In genomic region chr1:117794073-117794472, GRCh38 we compare ENCODE assay signal across 1 cellular context.
TF ChIP-seq lines count a peak whose summit lies in the region.

No MANE protein-coding gene starts in this region.

TF ChIP-seq in H1, 55 proteins besides CTCF, POLR2A, EP300 and RAD21:
- TF ChIP-seq NANOG (IDR thresholded peaks at IDR 0.05; ENCODE audit: insufficient read depth, low read depth, low read length, poor library complexity, severe bottlenecking) (no peak), EZH2 (IDR thresholded peaks at IDR 0.05; ENCODE audit: low read depth, low read length, severe bottlenecking) (no peak), SP2 (IDR thresholded peaks at IDR 0.05; ENCODE audit: low read length) (no peak), SAP30 (IDR thresholded peaks at IDR 0.05; ENCODE audit: insufficient read depth, insufficient replicate concordance, low read length) (no peak), SP1 (IDR thresholded peaks at IDR 0.05; ENCODE audit: low read depth, low read length) (no peak), FOSL1 (IDR thresholded peaks at IDR 0.05; ENCODE audit: insufficient read depth, low read depth, low read length) (no peak), RNF2 (IDR thresholded peaks at IDR 0.05; ENCODE audit: borderline replicate concordance, low read depth, low read length, missing control alignments, poor library complexity, severe bottlenecking) (no peak)
